8 cellular contexts compared by ENCODE assay signal in the genomic region with DNA sequence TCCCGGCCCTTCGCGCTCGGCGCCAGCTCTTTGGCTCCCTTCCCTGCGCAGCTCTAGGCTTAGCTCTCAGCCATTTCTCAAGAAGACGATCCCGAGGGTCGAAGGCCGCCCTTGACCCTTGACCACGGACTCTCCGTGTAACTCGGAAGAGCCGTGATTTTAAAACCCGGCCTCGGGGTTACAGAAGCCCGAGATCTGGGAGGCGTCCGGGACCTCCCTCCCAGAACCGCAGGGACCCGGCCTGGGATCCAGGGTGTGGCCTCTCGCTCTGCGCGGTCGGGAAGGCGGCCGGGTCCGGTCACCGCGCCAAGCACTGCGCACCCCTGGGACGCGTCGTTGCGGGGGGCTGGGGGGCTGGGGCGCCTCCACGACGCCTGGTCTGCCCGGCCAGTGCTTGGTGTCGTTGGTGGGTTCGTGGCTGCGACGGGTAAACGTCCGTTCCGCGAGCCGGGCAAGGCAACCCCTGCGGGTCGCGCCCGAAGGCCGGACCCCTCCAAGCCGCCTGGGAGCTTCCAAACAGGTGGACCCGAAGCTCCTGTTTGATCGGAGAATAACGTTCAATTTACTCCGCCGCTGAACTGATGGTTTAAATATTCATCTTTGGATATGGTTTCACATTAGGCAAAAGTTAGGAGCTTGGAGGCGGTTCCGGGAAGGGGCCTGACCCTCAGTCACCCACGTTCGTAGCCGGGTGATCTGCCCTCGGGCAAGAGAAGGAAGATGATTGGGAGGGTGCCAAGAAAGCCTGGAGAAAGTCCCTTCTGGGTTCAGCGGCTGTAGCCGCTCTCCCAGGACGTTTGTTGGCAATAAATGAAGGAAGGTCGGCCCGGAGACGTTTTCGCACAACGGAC. TPM values are rescaled to one million over a fixed set of nuclear protein-coding genes. Genes with fewer than 3 reads are reported as not detected.
DNase-seq lines count a peak whose midpoint lies in the region; ATAC-seq and TF ChIP-seq lines count a peak whose summit lies in the region.
"Not testable (repeated sequence)": the region's sequence is repeated elsewhere in the genome, so short reads cannot be mapped to it uniquely, and the experiment has no call there.

No MANE protein-coding gene starts in this region.

- ATAC-seq in GM19452 (IDR thresholded peaks at IDR 0.05; ENCODE audit: unreplicated experiment) (peak; percentile 18), heart right ventricle (peak; percentile 40 to 86 (median 64)), naive B cell (ENCODE audit: low read depth in 2 of 2) (peak in 1 of 2 donors; percentile 11)

- H3K9me3 ChIP-seq in HUES48 (ENCODE audit: control insufficient read depth, insufficient read depth, low read length); mammary epithelial cell (replicated peaks; ENCODE audit: insufficient read depth, low read length); heart right ventricle: not testable (repeated sequence)

- dilution Hi-C loops in mammary epithelial cell (cut with HindIII; ENCODE audit: low sequenced_read_pairs): not testable (repeated sequence)

- intact Hi-C loops in mammary epithelial cell (cut with micrococcal nuclease); heart right ventricle (cut with DNase I): not testable (repeated sequence)

- not testable (repeated sequence) for H3K79me2 ChIP-seq in mammary epithelial cell (ENCODE audit: insufficient read depth, low read length)

- H3K27me3 ChIP-seq in HUES48 (ENCODE audit: control insufficient read depth, insufficient read depth, low read length) (peaks cover 82% of the 10 kb centered on the region), mammary epithelial cell (ENCODE audit: insufficient read depth, low read length) (peaks cover 15% of the 10 kb centered on the region), heart right ventricle (peaks cover 11 to 88% (median 78%) of the 10 kb centered on the region in 7 donors)

- not testable (repeated sequence) for H3K4me1 ChIP-seq in HUES48 (ENCODE audit: control insufficient read depth, insufficient read depth, low read length); mammary epithelial cell (ENCODE audit: insufficient read depth, low read length)
- H3K4me1 ChIP-seq in heart right ventricle: peaks cover 0 to 34% (median 18%) of the 10 kb centered on the region in 9 donors

- H3K4me1 Mint-ChIP-seq in naive B cell: peaks cover 10 to 28% (median 25%) of the 10 kb centered on the region in 3 donors

- not testable (repeated sequence) for H4K20me1 ChIP-seq in mammary epithelial cell (ENCODE audit: insufficient read depth, low read length)

- WGBS in mammary epithelial cell (ENCODE audit: low coverage, missing lambda C conversion rate): 16% methylated on average over 19 of the region's 73 CpGs
- 1 to 2% methylated on average over 72 to 73 of the region's 73 CpGs for WGBS in heart right ventricle, 2 donors

- CTCF ChIA-PET in mammary epithelial cell (lab: Charles Lee; ENCODE audit: low non-redundant PET): not testable (repeated sequence)

- H3K27ac ChIP-seq in HUES48 (ENCODE audit: low read depth, low read length); mammary epithelial cell (ENCODE audit: insufficient read depth, low read depth, low read length): not testable (repeated sequence)
- peak overlapping the region in 4 of 10 donors; percentile 56 to 78 (median 68) for H3K27ac ChIP-seq in heart right ventricle

- H3K36me3 ChIP-seq in HUES48 (ENCODE audit: control insufficient read depth, insufficient read depth, low read length); mammary epithelial cell (ENCODE audit: insufficient read depth, low read length); heart right ventricle: not testable (repeated sequence)

- peak overlapping the region; percentile 50 for H3K4me3 ChIP-seq in HUES48 (ENCODE audit: low read depth, low read length)
- peak overlapping the region; percentile 37 for H3K4me3 ChIP-seq in WI38 (ENCODE audit: low read depth, low read length)
- peak overlapping the region in 2 of 3 experiments; percentile 24 to 39 for H3K4me3 ChIP-seq in mammary epithelial cell (replicated peaks in 1 of 3; ENCODE audit: insufficient read depth in 1 of 3, low read depth in 2 of 3, low read length in 3 of 3)
- H3K4me3 ChIP-seq in heart right ventricle: peak overlapping the region; percentile 35 to 62 (median 53)

- in situ Hi-C loops in mammary epithelial cell (cut with MboI; ENCODE audit: low sequenced_read_pairs in 2 of 2): not testable (repeated sequence)

- H3K27me3 Mint-ChIP-seq in naive B cell: peaks cover 17 to 52% (median 33%) of the 10 kb centered on the region in 3 donors

- BruUV-seq in mammary epithelial cell (replicated peaks; lab: Mats Ljungman, UMichigan): not testable (repeated sequence)

- H3K36me3 Mint-ChIP-seq in naive B cell: not testable (repeated sequence)

- peak overlapping the region; percentile 56 for H2AFZ ChIP-seq in mammary epithelial cell (ENCODE audit: low read depth, low read length)

- H3K4me3 Mint-ChIP-seq in naive B cell: peak overlapping the region; percentile 72 to 90 (median 84)

- not testable (repeated sequence) for TF ChIP-seq CTCF in WI38 (IDR thresholded peaks at IDR 0.05; ENCODE audit: low read depth, low read length); mammary epithelial cell (conservative IDR thresholded peaks at IDR 0.05 in 1 of 2, IDR thresholded peaks at IDR 0.05 in 1 of 2; ENCODE audit: extremely low read depth in 1 of 2, insufficient read depth in 1 of 2, low read depth in 1 of 2, low read length in 2 of 2); heart right ventricle (IDR thresholded peaks at IDR 0.05)

- H3K27ac Mint-ChIP-seq in naive B cell: peak overlapping the region in 4 of 6 donors; percentile 65 to 93 (median 81)

- H3K9me3 Mint-ChIP-seq in naive B cell: not testable (repeated sequence)

- DNase-seq in CD1c-positive myeloid dendritic cell (ENCODE audit: extremely low spot score): peak; percentile 54
- not testable (repeated sequence) for DNase-seq in mammary epithelial cell
- peak in 1 of 2 donors; percentile 12 for DNase-seq in heart right ventricle
- DNase-seq in naive B cell: peak; percentile 17
- peak; percentile 4 for DNase-seq in stimulated activated CD4-positive, alpha-beta T cell treated with anti-CD3 and anti-CD28 coated beads, Interleukin-4, amount 100 ng/mL, for 1 hour

- H3K9ac ChIP-seq in HUES48 (ENCODE audit: low read depth, low read length); mammary epithelial cell (ENCODE audit: insufficient read depth, low read length): not testable (repeated sequence)

- H3K4me2 ChIP-seq in mammary epithelial cell (ENCODE audit: insufficient read depth, low read depth, low read length): peak overlapping the region; percentile 78

RNA-seq across cellular contexts. Expression of gene FOXD4, which starts 3.7 kb away (rescaled TPM):
- total RNA-seq in mammary epithelial cell (under 1 TPM in 1 of 2 donors, not detected in 1; 0.67 TPM), heart right ventricle (under 1 TPM in 5 of 10 donors, not detected in 5; 0.11 to 0.27 (median 0.13) TPM)
- polyA plus RNA-seq in mammary epithelial cell (0.10 TPM), heart right ventricle (under 1 TPM in 1 of 2 donors, not detected in 1; 0.23 TPM), naive B cell (ENCODE audit: low read depth in 6 of 6) (not detected)
- polyA minus RNA-seq in mammary epithelial cell: not detected
